In genomic region chr18:25223211-25223610, GRCh38 we compare ENCODE assay signal across 1 cellular context.
A peak's percentile ranks its signal among the peaks of the same experiment; 100 is the strongest.
TF ChIP-seq lines count a peak whose summit lies in the region.

No MANE protein-coding gene starts in this region.

TF ChIP-seq in K562, 482 proteins besides CTCF, POLR2A, EP300 and RAD21 (continued from another document and continues in another):
- TF ChIP-seq MTA1 (IDR thresholded peaks at IDR 0.05; ENCODE audit: borderline replicate concordance) (peak; percentile 56; the same call in 1 of the 2 replicates), ZNF398 (CRISPR knock-in tag; IDR thresholded peaks at IDR 0.05) (no peak), ZNF780A (CRISPR knock-in tag; IDR thresholded peaks at IDR 0.05) (no peak), BRF1 (IDR thresholded peaks at IDR 0.05; ENCODE audit: borderline replicate concordance, extremely low read depth, insufficient read length) (no peak), NCOR1 (IDR thresholded peaks at IDR 0.05) (peak; percentile 79), ZSCAN29 (IDR thresholded peaks at IDR 0.05) (no peak), NCOA1 (IDR thresholded peaks at IDR 0.05; ENCODE audit: low read depth) (0 out of 2 replicates have a peak, but pooled peaks have one; percentile 26), LARP7 (IDR thresholded peaks at IDR 0.05) (no peak), WHSC1 (IDR thresholded peaks at IDR 0.05; ENCODE audit: low read length) (no peak), TCF7L2 (IDR thresholded peaks at IDR 0.05; ENCODE audit: low read depth, low read length) (no peak), SRSF1 (IDR thresholded peaks at IDR 0.05; ENCODE audit: low read depth, low read length) (no peak), SPI1 (IDR thresholded peaks at IDR 0.05; ENCODE audit: borderline replicate concordance, low read depth, low read length) (peak; percentile 22; the same call in 1 of the 2 replicates), TAF7 (tag; IDR thresholded peaks at IDR 0.05) (no peak), HMGN3 (IDR thresholded peaks at IDR 0.05; ENCODE audit: borderline replicate concordance, extremely low read depth, insufficient read length, low read depth, low read length) (peak; percentile 80), ZNF639 (CRISPR knock-in tag; conservative IDR thresholded peaks at IDR 0.05 in 1 of 2, IDR thresholded peaks at IDR 0.05 in 1 of 2) (no peak), ZNF551 (CRISPR knock-in tag; IDR thresholded peaks at IDR 0.05) (no peak), COPS2 (conservative IDR thresholded peaks at IDR 0.05) (no peak), ZBTB5 (IDR thresholded peaks at IDR 0.05) (no peak), DEAF1 (CRISPR knock-in tag; IDR thresholded peaks at IDR 0.05) (no peak), MEF2D (tag; conservative IDR thresholded peaks at IDR 0.05; ENCODE audit: low read depth) (0 out of 2 replicates have a peak, but pooled peaks have one; percentile 56), NBN (IDR thresholded peaks at IDR 0.05; ENCODE audit: low read depth) (no peak), ZNF41 (CRISPR knock-in tag; conservative IDR thresholded peaks at IDR 0.05) (no peak; the same call in 1 of the 2 replicates), ARID1B (IDR thresholded peaks at IDR 0.05) (peak; percentile 94), MCM5 (IDR thresholded peaks at IDR 0.05; ENCODE audit: low read depth) (no peak), PRMT5 (CRISPR knock-in tag; IDR thresholded peaks at IDR 0.05) (no peak), CREM (IDR thresholded peaks at IDR 0.05; ENCODE audit: low read depth) (no peak), CTCFL (IDR thresholded peaks at IDR 0.05; ENCODE audit: borderline replicate concordance, insufficient read depth, low read depth, low read length, poor library complexity, severe bottlenecking) (no peak)
- TF ChIP-seq, protein P1, sequence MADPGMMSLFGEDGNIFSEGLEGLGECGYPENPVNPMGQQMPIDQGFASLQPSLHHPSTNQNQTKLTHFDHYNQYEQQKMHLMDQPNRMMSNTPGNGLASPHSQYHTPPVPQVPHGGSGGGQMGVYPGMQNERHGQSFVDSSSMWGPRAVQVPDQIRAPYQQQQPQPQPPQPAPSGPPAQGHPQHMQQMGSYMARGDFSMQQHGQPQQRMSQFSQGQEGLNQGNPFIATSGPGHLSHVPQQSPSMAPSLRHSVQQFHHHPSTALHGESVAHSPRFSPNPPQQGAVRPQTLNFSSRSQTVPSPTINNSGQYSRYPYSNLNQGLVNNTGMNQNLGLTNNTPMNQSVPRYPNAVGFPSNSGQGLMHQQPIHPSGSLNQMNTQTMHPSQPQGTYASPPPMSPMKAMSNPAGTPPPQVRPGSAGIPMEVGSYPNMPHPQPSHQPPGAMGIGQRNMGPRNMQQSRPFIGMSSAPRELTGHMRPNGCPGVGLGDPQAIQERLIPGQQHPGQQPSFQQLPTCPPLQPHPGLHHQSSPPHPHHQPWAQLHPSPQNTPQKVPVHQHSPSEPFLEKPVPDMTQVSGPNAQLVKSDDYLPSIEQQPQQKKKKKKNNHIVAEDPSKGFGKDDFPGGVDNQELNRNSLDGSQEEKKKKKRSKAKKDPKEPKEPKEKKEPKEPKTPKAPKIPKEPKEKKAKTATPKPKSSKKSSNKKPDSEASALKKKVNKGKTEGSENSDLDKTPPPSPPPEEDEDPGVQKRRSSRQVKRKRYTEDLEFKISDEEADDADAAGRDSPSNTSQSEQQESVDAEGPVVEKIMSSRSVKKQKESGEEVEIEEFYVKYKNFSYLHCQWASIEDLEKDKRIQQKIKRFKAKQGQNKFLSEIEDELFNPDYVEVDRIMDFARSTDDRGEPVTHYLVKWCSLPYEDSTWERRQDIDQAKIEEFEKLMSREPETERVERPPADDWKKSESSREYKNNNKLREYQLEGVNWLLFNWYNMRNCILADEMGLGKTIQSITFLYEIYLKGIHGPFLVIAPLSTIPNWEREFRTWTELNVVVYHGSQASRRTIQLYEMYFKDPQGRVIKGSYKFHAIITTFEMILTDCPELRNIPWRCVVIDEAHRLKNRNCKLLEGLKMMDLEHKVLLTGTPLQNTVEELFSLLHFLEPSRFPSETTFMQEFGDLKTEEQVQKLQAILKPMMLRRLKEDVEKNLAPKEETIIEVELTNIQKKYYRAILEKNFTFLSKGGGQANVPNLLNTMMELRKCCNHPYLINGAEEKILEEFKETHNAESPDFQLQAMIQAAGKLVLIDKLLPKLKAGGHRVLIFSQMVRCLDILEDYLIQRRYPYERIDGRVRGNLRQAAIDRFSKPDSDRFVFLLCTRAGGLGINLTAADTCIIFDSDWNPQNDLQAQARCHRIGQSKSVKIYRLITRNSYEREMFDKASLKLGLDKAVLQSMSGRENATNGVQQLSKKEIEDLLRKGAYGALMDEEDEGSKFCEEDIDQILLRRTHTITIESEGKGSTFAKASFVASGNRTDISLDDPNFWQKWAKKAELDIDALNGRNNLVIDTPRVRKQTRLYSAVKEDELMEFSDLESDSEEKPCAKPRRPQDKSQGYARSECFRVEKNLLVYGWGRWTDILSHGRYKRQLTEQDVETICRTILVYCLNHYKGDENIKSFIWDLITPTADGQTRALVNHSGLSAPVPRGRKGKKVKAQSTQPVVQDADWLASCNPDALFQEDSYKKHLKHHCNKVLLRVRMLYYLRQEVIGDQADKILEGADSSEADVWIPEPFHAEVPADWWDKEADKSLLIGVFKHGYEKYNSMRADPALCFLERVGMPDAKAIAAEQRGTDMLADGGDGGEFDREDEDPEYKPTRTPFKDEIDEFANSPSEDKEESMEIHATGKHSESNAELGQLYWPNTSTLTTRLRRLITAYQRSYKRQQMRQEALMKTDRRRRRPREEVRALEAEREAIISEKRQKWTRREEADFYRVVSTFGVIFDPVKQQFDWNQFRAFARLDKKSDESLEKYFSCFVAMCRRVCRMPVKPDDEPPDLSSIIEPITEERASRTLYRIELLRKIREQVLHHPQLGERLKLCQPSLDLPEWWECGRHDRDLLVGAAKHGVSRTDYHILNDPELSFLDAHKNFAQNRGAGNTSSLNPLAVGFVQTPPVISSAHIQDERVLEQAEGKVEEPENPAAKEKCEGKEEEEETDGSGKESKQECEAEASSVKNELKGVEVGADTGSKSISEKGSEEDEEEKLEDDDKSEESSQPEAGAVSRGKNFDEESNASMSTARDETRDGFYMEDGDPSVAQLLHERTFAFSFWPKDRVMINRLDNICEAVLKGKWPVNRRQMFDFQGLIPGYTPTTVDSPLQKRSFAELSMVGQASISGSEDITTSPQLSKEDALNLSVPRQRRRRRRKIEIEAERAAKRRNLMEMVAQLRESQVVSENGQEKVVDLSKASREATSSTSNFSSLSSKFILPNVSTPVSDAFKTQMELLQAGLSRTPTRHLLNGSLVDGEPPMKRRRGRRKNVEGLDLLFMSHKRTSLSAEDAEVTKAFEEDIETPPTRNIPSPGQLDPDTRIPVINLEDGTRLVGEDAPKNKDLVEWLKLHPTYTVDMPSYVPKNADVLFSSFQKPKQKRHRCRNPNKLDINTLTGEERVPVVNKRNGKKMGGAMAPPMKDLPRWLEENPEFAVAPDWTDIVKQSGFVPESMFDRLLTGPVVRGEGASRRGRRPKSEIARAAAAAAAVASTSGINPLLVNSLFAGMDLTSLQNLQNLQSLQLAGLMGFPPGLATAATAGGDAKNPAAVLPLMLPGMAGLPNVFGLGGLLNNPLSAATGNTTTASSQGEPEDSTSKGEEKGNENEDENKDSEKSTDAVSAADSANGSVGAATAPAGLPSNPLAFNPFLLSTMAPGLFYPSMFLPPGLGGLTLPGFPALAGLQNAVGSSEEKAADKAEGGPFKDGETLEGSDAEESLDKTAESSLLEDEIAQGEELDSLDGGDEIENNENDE (IDR thresholded peaks at IDR 0.05; ENCODE audit: low read depth, low read length), result no peak
- TF ChIP-seq, protein P2, sequence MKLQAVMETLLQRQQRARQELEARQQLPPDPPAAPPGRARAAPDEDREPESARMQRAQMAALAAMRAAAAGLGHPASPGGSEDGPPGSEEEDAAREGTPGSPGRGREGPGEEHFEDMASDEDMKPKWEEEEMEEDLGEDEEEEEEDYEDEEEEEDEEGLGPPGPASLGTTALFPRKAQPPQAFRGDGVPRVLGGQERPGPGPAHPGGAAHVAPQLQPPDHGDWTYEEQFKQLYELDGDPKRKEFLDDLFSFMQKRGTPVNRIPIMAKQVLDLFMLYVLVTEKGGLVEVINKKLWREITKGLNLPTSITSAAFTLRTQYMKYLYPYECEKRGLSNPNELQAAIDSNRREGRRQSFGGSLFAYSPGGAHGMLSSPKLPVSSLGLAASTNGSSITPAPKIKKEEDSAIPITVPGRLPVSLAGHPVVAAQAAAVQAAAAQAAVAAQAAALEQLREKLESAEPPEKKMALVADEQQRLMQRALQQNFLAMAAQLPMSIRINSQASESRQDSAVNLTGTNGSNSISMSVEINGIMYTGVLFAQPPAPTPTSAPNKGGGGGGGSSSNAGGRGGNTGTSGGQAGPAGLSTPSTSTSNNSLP (IDR thresholded peaks at IDR 0.05; ENCODE audit: borderline replicate concordance, low read depth, low read length), result no peak
- TF ChIP-seq, protein P3, sequence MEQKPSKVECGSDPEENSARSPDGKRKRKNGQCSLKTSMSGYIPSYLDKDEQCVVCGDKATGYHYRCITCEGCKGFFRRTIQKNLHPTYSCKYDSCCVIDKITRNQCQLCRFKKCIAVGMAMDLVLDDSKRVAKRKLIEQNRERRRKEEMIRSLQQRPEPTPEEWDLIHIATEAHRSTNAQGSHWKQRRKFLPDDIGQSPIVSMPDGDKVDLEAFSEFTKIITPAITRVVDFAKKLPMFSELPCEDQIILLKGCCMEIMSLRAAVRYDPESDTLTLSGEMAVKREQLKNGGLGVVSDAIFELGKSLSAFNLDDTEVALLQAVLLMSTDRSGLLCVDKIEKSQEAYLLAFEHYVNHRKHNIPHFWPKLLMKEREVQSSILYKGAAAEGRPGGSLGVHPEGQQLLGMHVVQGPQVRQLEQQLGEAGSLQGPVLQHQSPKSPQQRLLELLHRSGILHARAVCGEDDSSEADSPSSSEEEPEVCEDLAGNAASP (IDR thresholded peaks at IDR 0.05), result no peak
- TF ChIP-seq, protein P4, sequence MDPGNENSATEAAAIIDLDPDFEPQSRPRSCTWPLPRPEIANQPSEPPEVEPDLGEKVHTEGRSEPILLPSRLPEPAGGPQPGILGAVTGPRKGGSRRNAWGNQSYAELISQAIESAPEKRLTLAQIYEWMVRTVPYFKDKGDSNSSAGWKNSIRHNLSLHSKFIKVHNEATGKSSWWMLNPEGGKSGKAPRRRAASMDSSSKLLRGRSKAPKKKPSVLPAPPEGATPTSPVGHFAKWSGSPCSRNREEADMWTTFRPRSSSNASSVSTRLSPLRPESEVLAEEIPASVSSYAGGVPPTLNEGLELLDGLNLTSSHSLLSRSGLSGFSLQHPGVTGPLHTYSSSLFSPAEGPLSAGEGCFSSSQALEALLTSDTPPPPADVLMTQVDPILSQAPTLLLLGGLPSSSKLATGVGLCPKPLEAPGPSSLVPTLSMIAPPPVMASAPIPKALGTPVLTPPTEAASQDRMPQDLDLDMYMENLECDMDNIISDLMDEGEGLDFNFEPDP (CRISPR knock-in tag; IDR thresholded peaks at IDR 0.05), result no peak
